2 cellular contexts compared by ENCODE assay signal in the genomic region with DNA sequence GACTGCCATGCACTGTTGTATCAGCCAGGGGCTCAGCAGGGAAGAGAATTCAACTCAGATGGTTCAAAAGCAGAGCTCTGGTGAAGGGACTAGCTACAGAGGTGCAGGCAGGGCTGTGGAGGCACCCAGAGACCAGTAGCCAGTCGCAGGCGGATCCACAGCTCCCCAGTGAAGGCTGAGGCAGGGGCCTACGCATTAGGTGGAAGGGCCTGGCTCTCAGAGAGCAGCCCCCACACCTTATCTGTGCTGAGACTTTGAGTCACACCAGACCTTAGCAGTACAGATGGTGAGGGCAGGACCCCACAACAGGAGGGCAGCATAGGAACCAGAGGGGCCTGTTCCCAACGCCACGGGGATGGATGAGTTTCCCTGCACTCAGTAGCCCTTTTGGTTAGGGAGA.
TF ChIP-seq lines count a peak whose summit lies in the region.

No MANE protein-coding gene starts in this region.

TF ChIP-seq in GM23338, 12 proteins besides CTCF, POLR2A, EP300 and RAD21:
- no peak for TF ChIP-seq EZH2phosphoT487 (IDR thresholded peaks at IDR 0.05; ENCODE audit: unreplicated experiment)

TF ChIP-seq in H1, 55 proteins besides CTCF, POLR2A, EP300 and RAD21:
- TF ChIP-seq CTBP2 (IDR thresholded peaks at IDR 0.05; ENCODE audit: borderline replicate concordance, insufficient read depth, insufficient read length, low read length) (no peak), ZNF274 (IDR thresholded peaks at IDR 0.05; ENCODE audit: borderline replicate concordance, extremely low read depth, low read length) (no peak), RFX5 (IDR thresholded peaks at IDR 0.05; ENCODE audit: borderline replicate concordance, low read depth, low read length) (no peak), NRF1 (IDR thresholded peaks at IDR 0.05; ENCODE audit: low read depth, low read length) (no peak), PHF8 (conservative IDR thresholded peaks at IDR 0.05; ENCODE audit: low read depth, low read length) (no peak), FOSL1 (IDR thresholded peaks at IDR 0.05; ENCODE audit: insufficient read depth, low read depth, low read length) (no peak), KDM1A (IDR thresholded peaks at IDR 0.05; ENCODE audit: borderline replicate concordance, low read length) (no peak), CREB1 (IDR thresholded peaks at IDR 0.05) (no peak), SIX5 (IDR thresholded peaks at IDR 0.05; ENCODE audit: low read depth, low read length) (no peak), TAF7 (optimal IDR thresholded peaks at IDR 0.05; ENCODE audit: borderline replicate concordance, low read depth, low read length) (no peak), RXRA (IDR thresholded peaks at IDR 0.05; ENCODE audit: insufficient read depth, low read depth, low read length) (no peak), JUN (IDR thresholded peaks at IDR 0.05; ENCODE audit: low read depth, low read length) (no peak), SRF (IDR thresholded peaks at IDR 0.05; ENCODE audit: low read depth, low read length) (no peak), SIN3A (conservative IDR thresholded peaks at IDR 0.05 in 1 of 2, IDR thresholded peaks at IDR 0.05 in 1 of 2; ENCODE audit: low read depth in 1 of 2, low read length in 2 of 2) (no peak), SAP30 (IDR thresholded peaks at IDR 0.05; ENCODE audit: insufficient read depth, insufficient replicate concordance, low read length) (no peak), SP1 (IDR thresholded peaks at IDR 0.05; ENCODE audit: low read depth, low read length) (no peak), RBBP5 (IDR thresholded peaks at IDR 0.05; ENCODE audit: borderline replicate concordance, low read depth, low read length) (no peak), GTF2F1 (IDR thresholded peaks at IDR 0.05; ENCODE audit: borderline replicate concordance, low read depth, low read length) (no peak), TAF1 (IDR thresholded peaks at IDR 0.05; ENCODE audit: low read depth, low read length) (no peak)
- TF ChIP-seq, protein P1, sequence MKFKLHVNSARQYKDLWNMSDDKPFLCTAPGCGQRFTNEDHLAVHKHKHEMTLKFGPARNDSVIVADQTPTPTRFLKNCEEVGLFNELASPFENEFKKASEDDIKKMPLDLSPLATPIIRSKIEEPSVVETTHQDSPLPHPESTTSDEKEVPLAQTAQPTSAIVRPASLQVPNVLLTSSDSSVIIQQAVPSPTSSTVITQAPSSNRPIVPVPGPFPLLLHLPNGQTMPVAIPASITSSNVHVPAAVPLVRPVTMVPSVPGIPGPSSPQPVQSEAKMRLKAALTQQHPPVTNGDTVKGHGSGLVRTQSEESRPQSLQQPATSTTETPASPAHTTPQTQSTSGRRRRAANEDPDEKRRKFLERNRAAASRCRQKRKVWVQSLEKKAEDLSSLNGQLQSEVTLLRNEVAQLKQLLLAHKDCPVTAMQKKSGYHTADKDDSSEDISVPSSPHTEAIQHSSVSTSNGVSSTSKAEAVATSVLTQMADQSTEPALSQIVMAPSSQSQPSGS (IDR thresholded peaks at IDR 0.05; ENCODE audit: low read length) = no peak
